ENCODE assay signal across 27 cellular contexts in the genomic region with DNA sequence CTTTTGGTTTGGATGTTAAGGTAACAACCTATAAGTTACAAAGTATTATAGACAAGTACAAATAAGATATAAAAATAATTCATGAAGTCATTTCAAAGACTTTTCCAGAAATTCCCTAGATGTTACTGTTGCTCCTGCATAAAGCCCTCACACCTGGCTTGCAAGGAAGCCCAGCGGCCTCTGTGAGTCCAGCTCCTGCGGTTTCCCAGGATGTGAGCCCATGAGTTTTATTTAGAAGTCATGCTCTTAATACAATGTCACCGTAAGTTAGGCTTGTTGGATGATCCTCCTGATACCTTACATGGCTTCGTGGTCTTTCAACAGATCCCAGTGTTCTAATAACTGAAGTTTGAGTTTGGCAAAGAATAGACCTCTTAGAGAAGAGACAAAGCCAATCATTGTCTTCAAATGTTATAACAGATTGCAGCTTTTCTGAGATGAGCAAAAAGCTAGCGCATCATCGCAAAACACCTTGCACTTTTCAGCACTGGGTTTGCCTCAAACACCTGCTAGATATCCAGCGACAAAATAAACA.
"Had no signal": no experiment of that assay in that cellular context is flagged by ENCODE, and none has a peak within 500 bp of the region (broad histone marks: within the 10 kb centered on the region; RNA-seq: fewer than 3 reads in every experiment).

No MANE protein-coding gene starts in this region.

- H3K27me3 ChIP-seq: esophagus muscularis mucosa, foreskin keratinocyte, uterus had no signal

- H3K4me3 ChIP-seq: esophagus muscularis mucosa, lower lobe of right lung, neural progenitor cell, skin epidermis, thoracic aorta, uterus had no signal

- H3K9me3 Mint-ChIP-seq: activated CD4-positive, alpha-beta memory T cell treated with anti-CD3 and anti-CD28 coated beads for 36 hours; activated CD4-positive, alpha-beta T cell treated with anti-CD3 and anti-CD28 coated beads, Interleukin-2, amount 10 ng/mL, durations not matched to agents 24 days and 14 days had no signal

- ATAC-seq: activated CD4-positive, CD25-positive, alpha-beta regulatory T cell treated with anti-CD3 and anti-CD28 coated beads, Interleukin-2, amount 50 U/mL, for 24 hours; foreskin keratinocyte; left lobe of liver; lower lobe of right lung; right cardiac atrium; stimulated activated naive CD8-positive, alpha-beta T cell treated with anti-CD3 and anti-CD28 coated beads, Interleukin-15, Interleukin-2, amounts not matched to agents 100 U/mL and 50 U/mL, for 24 hours had no signal

- H3K36me3 Mint-ChIP-seq: activated CD4-positive, alpha-beta memory T cell treated with anti-CD3 and anti-CD28 coated beads for 36 hours had no signal

- DNase-seq: activated CD4-positive, alpha-beta memory T cell treated with anti-CD3 and anti-CD28 coated beads for 36 hours; activated CD4-positive, alpha-beta T cell treated with anti-CD3 and anti-CD28 coated beads, Interleukin-2, amount 10 ng/mL, durations not matched to agents 24 days and 14 days; activated CD8-positive, alpha-beta memory T cell treated with anti-CD3 and anti-CD28 coated beads, Interleukin-2, amount 50 U/mL, for 4 hours; activated gamma-delta T cell; activated naive CD4-positive, alpha-beta T cell treated with anti-CD3 and anti-CD28 coated beads, Interleukin-2, amount 50 U/mL, for 16 hours; activated T-cell treated with anti-CD3 and anti-CD28 coated beads, Interleukin-2, amount 50 U/mL, for 1 hour; amniotic stem cell; central memory CD4-positive, alpha-beta T cell; foreskin keratinocyte; kidney glomerular epithelial cell; lower lobe of right lung; occipital lobe; posterior cingulate gyrus; right cardiac atrium; stimulated activated CD4-positive, alpha-beta T cell treated with anti-CD3 and anti-CD28 coated beads, Interleukin-12 subunit alpha, Interleukin-12 subunit beta, amount 100 ng/mL, for 4 hours; stimulated activated CD4-positive, alpha-beta T cell treated with anti-CD3 and anti-CD28 coated beads, Interleukin-4, amount 100 ng/mL, for 1 hour; stimulated activated naive CD8-positive, alpha-beta T cell treated with anti-CD3 and anti-CD28 coated beads, Interleukin-15, Interleukin-2, amounts not matched to agents 100 U/mL and 50 U/mL, for 24 hours; T-helper 9 cell; trophoblast cell; uterus had no signal

- H2AFZ ChIP-seq: neural progenitor cell had no signal

- H3K4me3 Mint-ChIP-seq: activated CD4-positive, alpha-beta memory T cell treated with anti-CD3 and anti-CD28 coated beads for 36 hours; activated CD4-positive, alpha-beta T cell treated with anti-CD3 and anti-CD28 coated beads, Interleukin-2, amount 10 ng/mL, durations not matched to agents 24 days and 14 days; neural progenitor cell had no signal

- H3K27ac ChIP-seq: esophagus muscularis mucosa, foreskin keratinocyte, lower lobe of right lung, neural progenitor cell, skin epidermis, thoracic aorta, uterus, VCaP had no signal

- H3K9ac ChIP-seq: neural progenitor cell had no signal

- H3K4me2 ChIP-seq: neural progenitor cell had no signal

- H3K36me3 ChIP-seq: esophagus muscularis mucosa, lower lobe of right lung, neural progenitor cell, thoracic aorta, uterus had no signal

- H3K9me3 ChIP-seq: esophagus muscularis mucosa, lower lobe of right lung, thoracic aorta, uterus had no signal

- H3K27ac Mint-ChIP-seq: activated CD4-positive, alpha-beta memory T cell treated with anti-CD3 and anti-CD28 coated beads for 36 hours; activated CD4-positive, alpha-beta T cell treated with anti-CD3 and anti-CD28 coated beads, Interleukin-2, amount 10 ng/mL, durations not matched to agents 24 days and 14 days; neural progenitor cell had no signal

- H3K4me1 ChIP-seq: foreskin keratinocyte, lower lobe of right lung, uterus had no signal
